In the genomic region with DNA sequence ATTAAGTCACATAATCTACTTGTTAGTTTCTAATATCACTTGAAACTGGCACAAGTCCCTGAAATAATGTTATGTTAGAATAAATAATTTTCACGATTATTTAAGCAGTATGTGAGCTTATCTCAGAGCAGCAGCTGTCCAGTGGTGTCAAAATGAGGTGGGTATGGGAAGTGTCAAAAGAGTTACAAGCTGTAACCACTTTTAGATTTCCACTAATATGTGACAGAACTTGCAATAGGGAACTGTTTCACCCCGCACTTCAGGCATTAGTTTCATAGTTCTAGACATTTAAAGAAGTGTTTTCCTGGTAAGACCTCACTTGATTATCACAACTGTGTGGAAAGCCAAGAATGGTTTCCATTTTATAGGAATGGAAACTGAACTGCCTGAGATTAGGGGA, we compare ENCODE assay signal across 1 cellular context.
TF ChIP-seq lines count a peak whose summit lies in the region.

No MANE protein-coding gene starts in this region.

TF ChIP-seq in GM23338, 12 proteins besides CTCF, POLR2A, EP300 and RAD21 (continued from another document):
- TF ChIP-seq JUNB (IDR thresholded peaks at IDR 0.05; ENCODE audit: unreplicated experiment) (no peak), NANOG (IDR thresholded peaks at IDR 0.05; ENCODE audit: borderline replicate concordance) (no peak), POLR2AphosphoS5 (IDR thresholded peaks at IDR 0.05; ENCODE audit: low read depth) (no peak)
